Comparison of ENCODE assay signal across 8 cellular contexts in genomic region chr1:228749765-228750164, GRCh38. TPM values are rescaled to one million over a fixed set of nuclear protein-coding genes. Genes with fewer than 3 reads are reported as not detected.
"Had no signal": no experiment of that assay in that cellular context is flagged by ENCODE, and none has a peak within 500 bp of the region (broad histone marks: within the 10 kb centered on the region; RNA-seq: fewer than 3 reads in every experiment).

No MANE protein-coding gene starts in this region.

- ATAC-seq: GM12878 had no signal

- FAIRE-seq: G401.6, GM12878, GM12891, GM12892, GM18507, GM19239 had no signal

- DNase-seq: GDM1, GF-D8 had no signal

- H3K4me3 ChIP-seq: GM12878 had no signal

RNA-seq across cellular contexts. Expression of gene RHOU, which starts 14.5 kb away (rescaled TPM):
- total RNA-seq: GM12878 had no signal
- polyA plus RNA-seq: GM12878 had no signal
